1 cellular context compared by ENCODE assay signal in genomic region chr3:25664066-25664809, GRCh38.
A peak's percentile ranks its signal among the peaks of the same experiment; 100 is the strongest.
TF ChIP-seq lines count a peak whose summit lies in the region.

No MANE protein-coding gene starts in this region.

TF ChIP-seq in K562, 482 proteins besides CTCF, POLR2A, EP300 and RAD21 (continued from another document and continues in another):
- TF ChIP-seq ZNF197 (CRISPR knock-in tag; IDR thresholded peaks at IDR 0.05; ENCODE audit: low read depth) (0 out of 2 replicates have a peak, but pooled peaks have one; percentile 3), KAT7 (CRISPR knock-in tag; IDR thresholded peaks at IDR 0.05; ENCODE audit: borderline replicate concordance) (0 out of 2 replicates have a peak, but pooled peaks have one; percentile 43), ATF1 (CRISPR knock-in tag; IDR thresholded peaks at IDR 0.05) (no peak), ATF1 (tag; IDR thresholded peaks at IDR 0.05) (0 out of 2 replicates have a peak, but pooled peaks have one; percentile 67), TCF7 (IDR thresholded peaks at IDR 0.05; ENCODE audit: borderline replicate concordance) (no peak), CREM (IDR thresholded peaks at IDR 0.05; ENCODE audit: low read depth) (peak; percentile 14; the same call in 1 of the 2 replicates), ZNF511 (CRISPR knock-in tag; IDR thresholded peaks at IDR 0.05) (peak; percentile 80; the same call in 1 of the 2 replicates), FOXM1 (IDR thresholded peaks at IDR 0.05; ENCODE audit: low read depth) (no peak), FOXM1 (CRISPR knock-in tag; IDR thresholded peaks at IDR 0.05; ENCODE audit: low read depth) (peak; percentile 36; the same call in 1 of the 2 replicates), ZNF316 (IDR thresholded peaks at IDR 0.05) (no peak), CHD7 (IDR thresholded peaks at IDR 0.05; ENCODE audit: low read depth, low read length) (no peak), ZNF134 (CRISPR knock-in tag; conservative IDR thresholded peaks at IDR 0.05) (no peak), RFX7 (CRISPR knock-in tag; IDR thresholded peaks at IDR 0.05) (no peak), BCOR (IDR thresholded peaks at IDR 0.05) (0 out of 2 replicates have a peak, but pooled peaks have one; percentile 27), MLX (CRISPR knock-in tag; conservative IDR thresholded peaks at IDR 0.05) (0 out of 4 replicates have a peak, but pooled peaks of 1 of the 2 experiments have one; percentile 73), ZNF12 (CRISPR knock-in tag; IDR thresholded peaks at IDR 0.05) (0 out of 2 replicates have a peak, but pooled peaks have one; percentile 8), PHTF2 (CRISPR knock-in tag; IDR thresholded peaks at IDR 0.05) (no peak), ZNF584 (CRISPR knock-in tag; IDR thresholded peaks at IDR 0.05; ENCODE audit: low read depth) (no peak), MCM5 (IDR thresholded peaks at IDR 0.05; ENCODE audit: low read depth) (no peak), PYGO2 (tag; IDR thresholded peaks at IDR 0.05) (no peak), ZBTB17 (CRISPR knock-in tag; IDR thresholded peaks at IDR 0.05) (no peak), MLLT1 (IDR thresholded peaks at IDR 0.05) (peak in 1 of 2 experiments; percentile 81; a peak in 2 of 4 replicates), HNRNPL (IDR thresholded peaks at IDR 0.05; ENCODE audit: low read depth, low read length) (no peak), ZC3H8 (IDR thresholded peaks at IDR 0.05) (no peak), CTBP1 (IDR thresholded peaks at IDR 0.05; ENCODE audit: borderline replicate concordance) (peak; percentile 63; the same call in 1 of the 2 replicates)
- TF ChIP-seq, protein P1, sequence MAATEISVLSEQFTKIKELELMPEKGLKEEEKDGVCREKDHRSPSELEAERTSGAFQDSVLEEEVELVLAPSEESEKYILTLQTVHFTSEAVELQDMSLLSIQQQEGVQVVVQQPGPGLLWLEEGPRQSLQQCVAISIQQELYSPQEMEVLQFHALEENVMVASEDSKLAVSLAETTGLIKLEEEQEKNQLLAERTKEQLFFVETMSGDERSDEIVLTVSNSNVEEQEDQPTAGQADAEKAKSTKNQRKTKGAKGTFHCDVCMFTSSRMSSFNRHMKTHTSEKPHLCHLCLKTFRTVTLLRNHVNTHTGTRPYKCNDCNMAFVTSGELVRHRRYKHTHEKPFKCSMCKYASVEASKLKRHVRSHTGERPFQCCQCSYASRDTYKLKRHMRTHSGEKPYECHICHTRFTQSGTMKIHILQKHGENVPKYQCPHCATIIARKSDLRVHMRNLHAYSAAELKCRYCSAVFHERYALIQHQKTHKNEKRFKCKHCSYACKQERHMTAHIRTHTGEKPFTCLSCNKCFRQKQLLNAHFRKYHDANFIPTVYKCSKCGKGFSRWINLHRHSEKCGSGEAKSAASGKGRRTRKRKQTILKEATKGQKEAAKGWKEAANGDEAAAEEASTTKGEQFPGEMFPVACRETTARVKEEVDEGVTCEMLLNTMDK (IDR thresholded peaks at IDR 0.05; ENCODE audit: borderline replicate concordance, insufficient read depth, low read depth, low read length, poor library complexity, severe bottlenecking), result peak; percentile 8
- TF ChIP-seq, protein P2, sequence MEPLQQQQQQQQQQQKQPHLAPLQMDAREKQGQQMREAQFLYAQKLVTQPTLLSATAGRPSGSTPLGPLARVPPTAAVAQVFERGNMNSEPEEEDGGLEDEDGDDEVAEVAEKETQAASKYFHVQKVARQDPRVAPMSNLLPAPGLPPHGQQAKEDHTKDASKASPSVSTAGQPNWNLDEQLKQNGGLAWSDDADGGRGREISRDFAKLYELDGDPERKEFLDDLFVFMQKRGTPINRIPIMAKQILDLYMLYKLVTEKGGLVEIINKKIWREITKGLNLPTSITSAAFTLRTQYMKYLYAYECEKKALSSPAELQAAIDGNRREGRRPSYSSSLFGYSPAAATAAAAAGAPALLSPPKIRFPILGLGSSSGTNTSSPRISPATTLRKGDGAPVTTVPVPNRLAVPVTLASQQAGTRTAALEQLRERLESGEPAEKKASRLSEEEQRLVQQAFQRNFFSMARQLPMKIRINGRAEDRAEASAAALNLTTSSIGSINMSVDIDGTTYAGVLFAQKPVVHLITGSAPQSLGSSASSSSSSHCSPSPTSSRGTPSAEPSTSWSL (CRISPR knock-in tag; IDR thresholded peaks at IDR 0.05; ENCODE audit: borderline replicate concordance), result peak; percentile 17; the same call in 1 of the 2 replicates
- TF ChIP-seq, protein P3, sequence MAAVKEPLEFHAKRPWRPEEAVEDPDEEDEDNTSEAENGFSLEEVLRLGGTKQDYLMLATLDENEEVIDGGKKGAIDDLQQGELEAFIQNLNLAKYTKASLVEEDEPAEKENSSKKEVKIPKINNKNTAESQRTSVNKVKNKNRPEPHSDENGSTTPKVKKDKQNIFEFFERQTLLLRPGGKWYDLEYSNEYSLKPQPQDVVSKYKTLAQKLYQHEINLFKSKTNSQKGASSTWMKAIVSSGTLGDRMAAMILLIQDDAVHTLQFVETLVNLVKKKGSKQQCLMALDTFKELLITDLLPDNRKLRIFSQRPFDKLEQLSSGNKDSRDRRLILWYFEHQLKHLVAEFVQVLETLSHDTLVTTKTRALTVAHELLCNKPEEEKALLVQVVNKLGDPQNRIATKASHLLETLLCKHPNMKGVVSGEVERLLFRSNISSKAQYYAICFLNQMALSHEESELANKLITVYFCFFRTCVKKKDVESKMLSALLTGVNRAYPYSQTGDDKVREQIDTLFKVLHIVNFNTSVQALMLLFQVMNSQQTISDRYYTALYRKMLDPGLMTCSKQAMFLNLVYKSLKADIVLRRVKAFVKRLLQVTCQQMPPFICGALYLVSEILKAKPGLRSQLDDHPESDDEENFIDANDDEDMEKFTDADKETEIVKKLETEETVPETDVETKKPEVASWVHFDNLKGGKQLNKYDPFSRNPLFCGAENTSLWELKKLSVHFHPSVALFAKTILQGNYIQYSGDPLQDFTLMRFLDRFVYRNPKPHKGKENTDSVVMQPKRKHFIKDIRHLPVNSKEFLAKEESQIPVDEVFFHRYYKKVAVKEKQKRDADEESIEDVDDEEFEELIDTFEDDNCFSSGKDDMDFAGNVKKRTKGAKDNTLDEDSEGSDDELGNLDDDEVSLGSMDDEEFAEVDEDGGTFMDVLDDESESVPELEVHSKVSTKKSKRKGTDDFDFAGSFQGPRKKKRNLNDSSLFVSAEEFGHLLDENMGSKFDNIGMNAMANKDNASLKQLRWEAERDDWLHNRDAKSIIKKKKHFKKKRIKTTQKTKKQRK (IDR thresholded peaks at IDR 0.05; ENCODE audit: borderline replicate concordance, low read depth, low read length), result no peak
- TF ChIP-seq, protein P4, sequence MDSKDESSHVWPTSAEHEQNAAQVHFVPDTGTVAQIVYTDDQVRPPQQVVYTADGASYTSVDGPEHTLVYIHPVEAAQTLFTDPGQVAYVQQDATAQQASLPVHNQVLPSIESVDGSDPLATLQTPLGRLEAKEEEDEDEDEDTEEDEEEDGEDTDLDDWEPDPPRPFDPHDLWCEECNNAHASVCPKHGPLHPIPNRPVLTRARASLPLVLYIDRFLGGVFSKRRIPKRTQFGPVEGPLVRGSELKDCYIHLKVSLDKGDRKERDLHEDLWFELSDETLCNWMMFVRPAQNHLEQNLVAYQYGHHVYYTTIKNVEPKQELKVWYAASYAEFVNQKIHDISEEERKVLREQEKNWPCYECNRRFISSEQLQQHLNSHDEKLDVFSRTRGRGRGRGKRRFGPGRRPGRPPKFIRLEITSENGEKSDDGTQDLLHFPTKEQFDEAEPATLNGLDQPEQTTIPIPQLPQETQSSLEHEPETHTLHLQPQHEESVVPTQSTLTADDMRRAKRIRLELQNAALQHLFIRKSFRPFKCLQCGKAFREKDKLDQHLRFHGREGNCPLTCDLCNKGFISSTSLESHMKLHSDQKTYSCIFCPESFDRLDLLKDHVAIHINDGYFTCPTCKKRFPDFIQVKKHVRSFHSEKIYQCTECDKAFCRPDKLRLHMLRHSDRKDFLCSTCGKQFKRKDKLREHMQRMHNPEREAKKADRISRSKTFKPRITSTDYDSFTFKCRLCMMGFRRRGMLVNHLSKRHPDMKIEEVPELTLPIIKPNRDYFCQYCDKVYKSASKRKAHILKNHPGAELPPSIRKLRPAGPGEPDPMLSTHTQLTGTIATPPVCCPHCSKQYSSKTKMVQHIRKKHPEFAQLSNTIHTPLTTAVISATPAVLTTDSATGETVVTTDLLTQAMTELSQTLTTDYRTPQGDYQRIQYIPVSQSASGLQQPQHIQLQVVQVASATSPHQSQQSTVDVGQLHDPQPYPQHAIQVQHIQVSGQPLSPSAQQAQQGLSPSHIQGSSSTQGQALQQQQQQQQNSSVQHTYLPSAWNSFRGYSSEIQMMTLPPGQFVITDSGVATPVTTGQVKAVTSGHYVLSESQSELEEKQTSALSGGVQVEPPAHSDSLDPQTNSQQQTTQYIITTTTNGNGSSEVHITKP (IDR thresholded peaks at IDR 0.05; ENCODE audit: partially characterized antibody), result no peak
